ENCODE assay signal across 17 cellular contexts in genomic region chr20:53243152-53243551, GRCh38.
A peak's percentile ranks its signal among the peaks of the same experiment; 100 is the strongest.
DNase-seq lines count a peak whose midpoint lies in the region; ATAC-seq, FAIRE-seq and TF ChIP-seq lines count a peak whose summit lies in the region.
"Had no signal": no experiment of that assay in that cellular context is flagged by ENCODE, and none has a peak within 500 bp of the region (broad histone marks: within the 10 kb centered on the region; RNA-seq: fewer than 3 reads in every experiment).

No MANE protein-coding gene starts in this region.

- no peak for TF ChIP-seq RAD21 in K562 (CRISPR knock-in tag; conservative IDR thresholded peaks at IDR 0.05 in 1 of 2, IDR thresholded peaks at IDR 0.05 in 1 of 2)

- no peaks in the 10 kb centered on the region for H3K36me3 Mint-ChIP-seq in nephron (ENCODE audit: low read depth)
- H3K36me3 Mint-ChIP-seq: IgD-negative memory B cell had no signal

- peak; percentile 85 for FAIRE-seq in HTR-8/SVneo (lab: Jason Lieb, UNC)
- no peak for FAIRE-seq in K562 (lab: Jason Lieb, UNC)
- FAIRE-seq: D721Med, G401.6, GM12891 had no signal

- no peak overlapping the region for H2AFZ ChIP-seq in K562 (ENCODE audit: low read depth, low read length)
- H2AFZ ChIP-seq: GM23248 had no signal

- peak overlapping the region; percentile 87 to 97 (median 97) for H3K27ac Mint-ChIP-seq in nephron
- H3K27ac Mint-ChIP-seq: CD4-positive, alpha-beta T cell had no signal

- H3K4me1 Mint-ChIP-seq in nephron, result peaks cover 47% of the 10 kb centered on the region

- no peaks in the 10 kb centered on the region for H3K27me3 Mint-ChIP-seq in nephron (ENCODE audit: low read depth)
- H3K27me3 Mint-ChIP-seq: CD4-positive, alpha-beta T cell had no signal

- 0% methylated on average over 3 of the region's 3 CpGs for WGBS in K562 (ENCODE audit: insufficient coverage, low coverage, missing lambda C conversion rate)

- CTCF ChIA-PET in RWPE1 (lab: Yijun Ruan, JAX), result interaction anchor here (0.6 kb wide), 1 partner anchor 155 kb away, joined by 3 read pairs; no protein-coding TSS in a partner anchor
- CTCF ChIA-PET in K562 (lab: Yijun Ruan, JAX; ENCODE audit: low intra/inter-chr PET ratio), result no interaction called here

- H3K4me1 ChIP-seq in K562 (replicated peaks in 1 of 2; ENCODE audit: control insufficient read depth in 2 of 2, insufficient read depth in 2 of 2, low read length in 2 of 2), result no peaks in the 10 kb centered on the region
- H3K4me1 ChIP-seq: Caco-2 had no signal

- DNase-seq in HTR-8/SVneo (ENCODE audit: insufficient read length, low spot score), result no peak
- DNase-seq in RWPE1 (ENCODE audit: low spot score), result peak; percentile 34
- DNase-seq in K562 (ENCODE audit: extremely low read depth in 1 of 4, low spot score in 3 of 4), result no peak
- DNase-seq in Ammon's horn (ENCODE audit: low spot score), result no peak
- no peak for DNase-seq in T-helper 9 cell
- DNase-seq: ACHN; Caco-2; CD4-positive, alpha-beta T cell; GM23248 had no signal

- H3K9me3 ChIP-seq in K562 (replicated peaks; ENCODE audit: control insufficient read depth, insufficient read depth, low read depth, low read length), result no peaks in the 10 kb centered on the region
- H3K9me3 ChIP-seq: Caco-2, HAP-1 had no signal

- intact Hi-C loops in K562 (cut with micrococcal nuclease), result no loop called here

- no peak overlapping the region for H3K9ac ChIP-seq in K562 (ENCODE audit: insufficient read depth in 1 of 2, low read depth in 2 of 2, low read length in 2 of 2)
- H3K9ac ChIP-seq: GM23248 had no signal

- no peak for TF ChIP-seq POLR2A in K562 (conservative IDR thresholded peaks at IDR 0.05)

- no peak for ATAC-seq in K562
- ATAC-seq in HG02642 (IDR thresholded peaks at IDR 0.05; ENCODE audit: poor library complexity, unreplicated experiment), result no peak

- no peaks in the 10 kb centered on the region for H3K9me3 Mint-ChIP-seq in nephron
- H3K9me3 Mint-ChIP-seq: CD4-positive, alpha-beta T cell; IgD-negative memory B cell had no signal

- H3K27ac ChIP-seq in RWPE1 (no peak overlapping the region), K562 (ENCODE audit: extremely low read depth, low read depth, low read length) (no peak overlapping the region)
- H3K27ac ChIP-seq: C4-2B, GM23248 had no signal

- H3K79me2 ChIP-seq in K562 (ENCODE audit: control insufficient read depth, insufficient read depth, low read length), result no peaks in the 10 kb centered on the region

- TF ChIP-seq CTCF in RWPE1 (conservative IDR thresholded peaks at IDR 0.05; ENCODE audit: low read depth) (no peak), K562 (IDR thresholded peaks at IDR 0.05 in 2 of 3, conservative IDR thresholded peaks at IDR 0.05 in 1 of 3; ENCODE audit: insufficient read depth in 2 of 3, low read depth in 1 of 3, low read length in 3 of 3) (no peak), nephron (IDR thresholded peaks at IDR 0.05; ENCODE audit: unreplicated experiment in 3 of 3) (no peak)

- no peak for TF ChIP-seq EP300 in K562 (IDR thresholded peaks at IDR 0.05; ENCODE audit: low read length)

- no peaks in the 10 kb centered on the region for H4K20me1 ChIP-seq in K562 (replicated peaks; ENCODE audit: control insufficient read depth, insufficient read depth, low read length)

- in situ Hi-C loops in K562 (cut with MboI), result no loop called here

- no peak overlapping the region for H3K4me2 ChIP-seq in K562 (ENCODE audit: insufficient read depth, low read length)

- no peak overlapping the region for H3K4me3 ChIP-seq in K562
- H3K4me3 ChIP-seq: GM23248, HAP-1 had no signal

- H3K9me1 ChIP-seq in K562 (ENCODE audit: control insufficient read depth, insufficient read depth, low read length), result no peaks in the 10 kb centered on the region

- POLR2A ChIA-PET in RWPE1 (lab: Yijun Ruan, JAX; ENCODE audit: low non-redundant PET) (no interaction called here), K562 (lab: Yijun Ruan, JAX) (no interaction called here)

- peaks cover 5% of the 10 kb centered on the region in 2 experiments; a peak in 3 of 5 replicates for H3K27me3 ChIP-seq in K562 (ENCODE audit: control insufficient read depth in 2 of 2, insufficient read depth in 2 of 2, low read length in 2 of 2)

- no TSS peak for BruUV-seq in K562 (replicated peaks; lab: Mats Ljungman, UMichigan)

- H3K4me3 Mint-ChIP-seq in nephron, result no peak overlapping the region
- H3K4me3 Mint-ChIP-seq: CD4-positive, alpha-beta T cell; IgD-negative memory B cell had no signal

- H3K36me3 ChIP-seq in K562 (ENCODE audit: control insufficient read depth, insufficient read depth, low read length), result no peaks in the 10 kb centered on the region
- H3K36me3 ChIP-seq: HAP-1 had no signal

TF ChIP-seq in K562, 482 proteins besides CTCF, POLR2A, EP300 and RAD21:
- TF ChIP-seq KLF13 (tag; IDR thresholded peaks at IDR 0.05; ENCODE audit: borderline replicate concordance, low read depth), result no peak
- no peak for TF ChIP-seq HMBOX1 (IDR thresholded peaks at IDR 0.05)
- TF ChIP-seq ARID2 (IDR thresholded peaks at IDR 0.05), result no peak
- no peak for TF ChIP-seq ILK (tag; IDR thresholded peaks at IDR 0.05; ENCODE audit: borderline replicate concordance, low read depth)
- TF ChIP-seq ZNF384 (IDR thresholded peaks at IDR 0.05; ENCODE audit: low read depth, low read length), result no peak
- no peak for TF ChIP-seq JUND (IDR thresholded peaks at IDR 0.05; ENCODE audit: borderline replicate concordance, low read depth, low read length)
- TF ChIP-seq JUND (tag; IDR thresholded peaks at IDR 0.05; ENCODE audit: borderline replicate concordance, low read depth, low read length), result peak; percentile 49; the same call in 1 of the 3 replicates
- TF ChIP-seq CHD1 (IDR thresholded peaks at IDR 0.05; ENCODE audit: low read length), result no peak
- TF ChIP-seq NFXL1 (CRISPR knock-in tag; IDR thresholded peaks at IDR 0.05), result no peak
- no peak for TF ChIP-seq USF2 (CRISPR knock-in tag; IDR thresholded peaks at IDR 0.05)
- TF ChIP-seq U2AF1 (optimal IDR thresholded peaks at IDR 0.05; ENCODE audit: low read depth, low read length), result no peak
- TF ChIP-seq TAL1 (IDR thresholded peaks at IDR 0.05), result no peak
- no peak for TF ChIP-seq TCF15 (CRISPR knock-in tag; IDR thresholded peaks at IDR 0.05)
- TF ChIP-seq CBX3 (IDR thresholded peaks at IDR 0.05; ENCODE audit: borderline replicate concordance in 1 of 2, low read length in 2 of 2), result no peak
- no peak for TF ChIP-seq FIP1L1 (IDR thresholded peaks at IDR 0.05; ENCODE audit: low read depth, low read length, poor library complexity, severe bottlenecking)
- 0 out of 2 replicates have a peak, but pooled peaks have one; percentile 30 for TF ChIP-seq FOSL1 (tag; conservative IDR thresholded peaks at IDR 0.05)
